8 cellular contexts compared by ENCODE assay signal in the genomic region with DNA sequence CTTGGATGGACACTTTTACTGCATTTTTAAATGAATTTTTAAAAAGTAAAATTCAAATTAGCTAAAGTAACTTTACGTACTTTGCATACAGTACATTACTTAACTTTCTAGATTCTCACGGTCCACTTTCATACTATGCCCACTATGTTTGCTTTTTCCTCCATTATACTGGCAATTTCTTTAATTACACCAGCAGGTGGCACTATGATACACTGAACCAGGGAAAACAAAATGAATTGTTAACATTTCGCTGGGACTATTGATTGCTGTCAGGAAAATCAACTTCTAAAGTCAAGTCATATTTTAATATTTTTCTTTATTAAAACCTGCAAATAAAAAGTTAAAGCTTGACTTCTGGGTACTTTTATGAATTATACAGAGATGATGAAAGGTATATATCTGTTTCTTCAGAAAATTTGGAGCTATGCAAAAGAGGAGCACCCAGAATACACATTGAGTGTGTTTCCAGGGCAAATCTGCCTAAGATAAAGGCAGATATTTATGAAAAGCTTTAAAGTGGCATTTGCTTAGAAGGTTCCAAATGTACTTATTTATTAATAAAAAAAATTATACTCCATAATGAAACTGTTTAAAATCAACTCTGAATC. TPM values are rescaled to one million over a fixed set of nuclear protein-coding genes. Genes with fewer than 3 reads are reported as not detected.
A peak's percentile ranks its signal among the peaks of the same experiment; 100 is the strongest.
DNase-seq lines count a peak whose midpoint lies in the region; ATAC-seq, FAIRE-seq and TF ChIP-seq lines count a peak whose summit lies in the region.

No MANE protein-coding gene starts in this region.

- TF ChIP-seq EP300 in tibial nerve (IDR thresholded peaks at IDR 0.05): no peak

- H3K27me3 ChIP-seq in tibial nerve: no peaks in the 10 kb centered on the region

- WGBS in tibial nerve, 2 donors: 7 to 15% methylated on average over 3 of the region's 3 CpGs

- TF ChIP-seq POLR2A in tibial nerve (IDR thresholded peaks at IDR 0.05): no peak

- H3K9me3 ChIP-seq in tibial nerve: no peaks in the 10 kb centered on the region

- H3K4me3 ChIP-seq in tibial nerve: no peak overlapping the region

- DNase-seq in CD1c-positive myeloid dendritic cell (ENCODE audit: extremely low spot score) (peak; percentile 44), NCI-H146 treated with DMSO at 0.1 percent for 48 hours (lab: John Stamatoyannopoulos, UW; ENCODE audit: unreplicated experiment) (peak; percentile 45), amniotic epithelial cell (ENCODE audit: low read depth) (peak; percentile 30), tibial nerve (ENCODE audit: low spot score in 2 of 2) (no peak), epidermal melanocyte (ENCODE audit: insufficient read length, low spot score) (no peak)

- no peak overlapping the region for H3K27ac ChIP-seq in tibial nerve

- ATAC-seq in GM18499 (IDR thresholded peaks at IDR 0.05; ENCODE audit: insufficient read depth, unreplicated experiment) (peak; percentile 85), HG02852 (IDR thresholded peaks at IDR 0.05; ENCODE audit: unreplicated experiment) (peak; percentile 79)

- TF ChIP-seq CTCF in tibial nerve (IDR thresholded peaks at IDR 0.05): peak; percentile 51 to 60 (median 52)

- no peaks in the 10 kb centered on the region for H3K36me3 ChIP-seq in tibial nerve

- peaks cover 0 to 5% (median 0%) of the 10 kb centered on the region in 4 donors for H3K4me1 ChIP-seq in tibial nerve

- peak; percentile 95 for FAIRE-seq in islet of Langerhans (lab: Jason Lieb, UNC)

RNA-seq across cellular contexts. Expression of gene POU1F1, which starts 21.8 kb away (rescaled TPM):
- not detected for total RNA-seq in tibial nerve

Comparison
In these comparisons a context has a peak if more than half of its experiments do, and no peak if none do; other contexts are left out.
1. DNase-seq: peak in CD1c-positive myeloid dendritic cell (single experiment), NCI-H146 treated with DMSO at 0.1 percent for 48 hours (single experiment) and amniotic epithelial cell (single experiment); none in tibial nerve (0 of 2) and epidermal melanocyte (single experiment).